ENCODE assay signal across 1 cellular context in genomic region chr22:22538226-22538989, GRCh38.
TF ChIP-seq lines count a peak whose summit lies in the region.

No MANE protein-coding gene starts in this region.

TF ChIP-seq in K562, 482 proteins besides CTCF, POLR2A, EP300 and RAD21 (continued from another document and continues in another):
- peak in 1 of 2 experiments; percentile 27; a peak in 1 of 4 replicates for TF ChIP-seq FOXA3 (CRISPR knock-in tag; conservative IDR thresholded peaks at IDR 0.05 in 1 of 2, IDR thresholded peaks at IDR 0.05 in 1 of 2)
- TF ChIP-seq CHCHD3 (CRISPR knock-in tag; IDR thresholded peaks at IDR 0.05): no peak
- no peak for TF ChIP-seq KDM4B (IDR thresholded peaks at IDR 0.05; ENCODE audit: borderline replicate concordance in 2 of 2, low read depth in 1 of 2)
- TF ChIP-seq CEBPG (CRISPR knock-in tag; IDR thresholded peaks at IDR 0.05): peak; percentile 40; the same call in 1 of the 2 replicates
- no peak for TF ChIP-seq CEBPG (tag; conservative IDR thresholded peaks at IDR 0.05 in 1 of 2, IDR thresholded peaks at IDR 0.05 in 1 of 2)
- no peak for TF ChIP-seq YBX1 (IDR thresholded peaks at IDR 0.05)
- no peak for TF ChIP-seq ELF4 (CRISPR knock-in tag; IDR thresholded peaks at IDR 0.05)
- TF ChIP-seq ZNF699 (CRISPR knock-in tag; IDR thresholded peaks at IDR 0.05; ENCODE audit: insufficient replicate concordance): no peak
- TF ChIP-seq RBM25 (IDR thresholded peaks at IDR 0.05; ENCODE audit: low read depth, low read length, severe bottlenecking): peak; percentile 57
- 0 out of 4 replicates have a peak, but pooled peaks of 1 of the 2 experiments have one; percentile 18 for TF ChIP-seq RCOR1 (IDR thresholded peaks at IDR 0.05; ENCODE audit: borderline replicate concordance in 1 of 2, low read depth in 2 of 2, low read length in 2 of 2)
- TF ChIP-seq TFAM (CRISPR knock-in tag; conservative IDR thresholded peaks at IDR 0.05): no peak
- no peak for TF ChIP-seq GATAD2B (IDR thresholded peaks at IDR 0.05; ENCODE audit: borderline replicate concordance)
- TF ChIP-seq ZKSCAN1 (IDR thresholded peaks at IDR 0.05; ENCODE audit: low read depth, low read length): 0 out of 2 replicates have a peak, but pooled peaks have one; percentile 39
- no peak for TF ChIP-seq HDAC2 (IDR thresholded peaks at IDR 0.05)
- no peak for TF ChIP-seq TCF7 (IDR thresholded peaks at IDR 0.05; ENCODE audit: borderline replicate concordance)
- TF ChIP-seq E2F6 (IDR thresholded peaks at IDR 0.05; ENCODE audit: borderline replicate concordance in 1 of 2, extremely low read depth in 1 of 2, insufficient read depth in 1 of 2, insufficient read length in 1 of 2, low read depth in 1 of 2, low read length in 1 of 2, poor library complexity in 1 of 2, severe bottlenecking in 1 of 2): no peak
- TF ChIP-seq REST (CRISPR knock-in tag; IDR thresholded peaks at IDR 0.05; ENCODE audit: low read depth): no peak
- no peak for TF ChIP-seq CBX8 (IDR thresholded peaks at IDR 0.05; ENCODE audit: borderline replicate concordance, extremely low read depth, low read depth, low read length, poor library complexity, severe bottlenecking)
- 0 out of 2 replicates have a peak, but pooled peaks have one; percentile 12 for TF ChIP-seq ZNF436 (CRISPR knock-in tag; IDR thresholded peaks at IDR 0.05)
- no peak for TF ChIP-seq THRAP3 (IDR thresholded peaks at IDR 0.05; ENCODE audit: borderline replicate concordance)
- no peak for TF ChIP-seq SMARCB1 (IDR thresholded peaks at IDR 0.05; ENCODE audit: insufficient read length, low read depth)
- no peak for TF ChIP-seq ZNF75A (CRISPR knock-in tag; IDR thresholded peaks at IDR 0.05)
- TF ChIP-seq ZNF639 (CRISPR knock-in tag; conservative IDR thresholded peaks at IDR 0.05 in 1 of 2, IDR thresholded peaks at IDR 0.05 in 1 of 2): no peak
- no peak for TF ChIP-seq KAT2B (IDR thresholded peaks at IDR 0.05; ENCODE audit: low read depth, low read length)
- peak; percentile 44; the same call in 1 of the 2 replicates for TF ChIP-seq ARID4B (CRISPR knock-in tag; IDR thresholded peaks at IDR 0.05)
- TF ChIP-seq AFF4 (CRISPR knock-in tag; IDR thresholded peaks at IDR 0.05): no peak
- TF ChIP-seq TOE1 (IDR thresholded peaks at IDR 0.05; ENCODE audit: borderline replicate concordance): no peak
- TF ChIP-seq TOE1 (CRISPR knock-in tag; IDR thresholded peaks at IDR 0.05; ENCODE audit: borderline replicate concordance, low read depth): no peak
- no peak for TF ChIP-seq PTBP1 (IDR thresholded peaks at IDR 0.05; ENCODE audit: low read depth, low read length)
- no peak for TF ChIP-seq HES1 (IDR thresholded peaks at IDR 0.05; ENCODE audit: low read depth)
- TF ChIP-seq HBP1 (CRISPR knock-in tag; IDR thresholded peaks at IDR 0.05): no peak
- no peak for TF ChIP-seq STAT5B (CRISPR knock-in tag; IDR thresholded peaks at IDR 0.05)
- TF ChIP-seq KAT7 (CRISPR knock-in tag; IDR thresholded peaks at IDR 0.05; ENCODE audit: borderline replicate concordance): no peak
- no peak for TF ChIP-seq ZNF134 (CRISPR knock-in tag; conservative IDR thresholded peaks at IDR 0.05)
- no peak for TF ChIP-seq E2F1 (CRISPR knock-in tag; IDR thresholded peaks at IDR 0.05)
- no peak for TF ChIP-seq ZNF77 (CRISPR knock-in tag; IDR thresholded peaks at IDR 0.05)
- TF ChIP-seq ZBTB2 (IDR thresholded peaks at IDR 0.05): no peak
- no peak for TF ChIP-seq ETV6 (IDR thresholded peaks at IDR 0.05; ENCODE audit: borderline replicate concordance in 1 of 2, low read depth in 2 of 2, low read length in 1 of 2)
- TF ChIP-seq ETV6 (CRISPR knock-in tag; IDR thresholded peaks at IDR 0.05; ENCODE audit: borderline replicate concordance): no peak
- no peak for TF ChIP-seq PKNOX1 (IDR thresholded peaks at IDR 0.05)
